ENCODE assay signal across 34 cellular contexts in the genomic region with DNA sequence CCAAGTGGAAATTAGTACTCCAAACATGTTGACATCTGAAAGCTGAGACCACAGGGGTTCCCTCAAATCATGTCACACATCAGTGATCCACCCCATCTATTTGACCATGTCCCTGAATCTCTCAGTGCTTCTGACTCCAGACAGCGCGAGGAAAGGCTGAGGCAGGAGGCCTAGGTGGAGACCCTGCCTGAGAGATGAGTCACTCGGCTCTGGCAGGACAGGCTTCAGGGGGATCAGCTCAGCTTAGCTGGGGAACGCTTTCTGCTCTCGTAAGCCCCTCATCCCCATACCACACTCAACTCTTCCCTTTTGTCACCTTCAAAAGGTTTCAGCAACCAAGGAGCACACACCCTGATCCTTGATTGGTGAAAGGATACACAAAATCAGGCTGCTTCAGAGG. TPM values are rescaled to one million over a fixed set of nuclear protein-coding genes. Genes with fewer than 3 reads are reported as not detected.
"Had no signal": no experiment of that assay in that cellular context is flagged by ENCODE, and none has a peak within 500 bp of the region (broad histone marks: within the 10 kb centered on the region; RNA-seq: fewer than 3 reads in every experiment).

No MANE protein-coding gene starts in this region.

- FAIRE-seq: bronchial epithelial cell, colon had no signal

- H3K4me1 ChIP-seq: adrenal gland, ascending aorta, esophagus muscularis mucosa, foreskin keratinocyte, gastrocnemius medialis, heart left ventricle had no signal

- H3K27me3 Mint-ChIP-seq: effector memory CD8-positive, alpha-beta T cell had no signal

- H3K4me3 Mint-ChIP-seq: activated CD8-positive, alpha-beta T cell treated with anti-CD3 and anti-CD28 coated beads for 36 hours; activated naive CD8-positive, alpha-beta T cell treated with anti-CD3 and anti-CD28 coated beads for 36 hours; activated naive CD8-positive, alpha-beta T cell treated with anti-CD3 and anti-CD28 coated beads, Interleukin-2, amount 50 U/mL, for 24 hours; activated T-cell treated with anti-CD3 and anti-CD28 coated beads, Interleukin-2, amount 50 U/mL, for 4 hours; activated T-helper 17 cell treated with anti-CD3 and anti-CD28 coated beads, Interleukin-2, amount 50 U/mL, for 72 hours; effector memory CD8-positive, alpha-beta T cell; T-cell; T-helper 1 cell treated with Interleukin-12 subunit alpha and Interleukin-12 subunit beta and Interleukin-4 antibody, amounts not matched to agents 30 μg/mL and 1 μg/mL, for 36 hours had no signal

- H3K4me1 Mint-ChIP-seq: activated naive CD8-positive, alpha-beta T cell treated with anti-CD3 and anti-CD28 coated beads for 36 hours; activated naive CD8-positive, alpha-beta T cell treated with anti-CD3 and anti-CD28 coated beads, Interleukin-2, amount 50 U/mL, for 24 hours; activated T-helper 17 cell treated with anti-CD3 and anti-CD28 coated beads, Interleukin-2, amount 50 U/mL, for 72 hours; T-cell had no signal

- H3K4me3 ChIP-seq: adrenal gland, ascending aorta, esophagus muscularis mucosa, gastrocnemius medialis, heart left ventricle had no signal

- H3K27me3 ChIP-seq: adrenal gland, ascending aorta, brain microvascular endothelial cell, esophagus muscularis mucosa, gastrocnemius medialis had no signal

- H3K9me3 Mint-ChIP-seq: activated CD8-positive, alpha-beta T cell treated with anti-CD3 and anti-CD28 coated beads for 36 hours; activated naive CD8-positive, alpha-beta T cell treated with anti-CD3 and anti-CD28 coated beads for 36 hours; activated T-cell treated with anti-CD3 and anti-CD28 coated beads, Interleukin-2, amount 50 U/mL, for 4 hours; activated T-helper 17 cell treated with anti-CD3 and anti-CD28 coated beads, Interleukin-2, amount 50 U/mL, for 72 hours; effector memory CD8-positive, alpha-beta T cell; T-helper 1 cell treated with Interleukin-12 subunit alpha and Interleukin-12 subunit beta and Interleukin-4 antibody, amounts not matched to agents 30 μg/mL and 1 μg/mL, for 36 hours had no signal

- H3K27ac ChIP-seq: adrenal gland, ascending aorta, brain microvascular endothelial cell, esophagus muscularis mucosa, foreskin keratinocyte, gastrocnemius medialis, heart left ventricle had no signal

- H3K27ac Mint-ChIP-seq: activated CD8-positive, alpha-beta T cell treated with anti-CD3 and anti-CD28 coated beads for 36 hours; activated naive CD8-positive, alpha-beta T cell treated with anti-CD3 and anti-CD28 coated beads for 36 hours; activated naive CD8-positive, alpha-beta T cell treated with anti-CD3 and anti-CD28 coated beads, Interleukin-2, amount 50 U/mL, for 24 hours; activated T-helper 17 cell treated with anti-CD3 and anti-CD28 coated beads, Interleukin-2, amount 50 U/mL, for 72 hours; effector memory CD8-positive, alpha-beta T cell; T-cell; T-helper 1 cell treated with Interleukin-12 subunit alpha and Interleukin-12 subunit beta and Interleukin-4 antibody, amounts not matched to agents 30 μg/mL and 1 μg/mL, for 36 hours had no signal

- ATAC-seq: activated CD8-positive, alpha-beta T cell treated with anti-CD3 and anti-CD28 coated beads for 36 hours; activated naive CD8-positive, alpha-beta T cell treated with anti-CD3 and anti-CD28 coated beads, Interleukin-2, amount 50 U/mL, for 24 hours; activated T-cell treated with anti-CD3 and anti-CD28 coated beads, Interleukin-2, amount 50 U/mL, for 4 hours; activated T-helper 17 cell treated with anti-CD3 and anti-CD28 coated beads, Interleukin-2, amount 50 U/mL, for 72 hours; effector memory CD8-positive, alpha-beta T cell; foreskin keratinocyte; gastrocnemius medialis; heart left ventricle; T-cell had no signal

- H3K9me3 ChIP-seq: adrenal gland, ascending aorta, esophagus muscularis mucosa, gastrocnemius medialis had no signal

- H3K36me3 ChIP-seq: adrenal gland, ascending aorta, brain microvascular endothelial cell, gastrocnemius medialis had no signal

- DNase-seq: activated CD4-positive, alpha-beta T cell treated with anti-CD3 and anti-CD28 coated beads for 4 hours; activated CD4-positive, alpha-beta T cell treated with anti-CD3 and anti-CD28 coated beads, Interleukin-2, amount 50 U/mL, for 1 hour; activated CD4-positive, alpha-beta T cell treated with anti-CD3 and anti-CD28 coated beads, Interleukin-2, amount 50 U/mL, for 48 hours; activated CD4-positive, CD25-positive, alpha-beta regulatory T cell; activated CD4-positive, CD25-positive, alpha-beta regulatory T cell treated with anti-CD3 and anti-CD28 coated beads, Interleukin-2, amount 50 U/mL, for 72 hours; activated CD8-positive, alpha-beta memory T cell treated with anti-CD3 and anti-CD28 coated beads for 24 hours; activated CD8-positive, alpha-beta T cell treated with anti-CD3 and anti-CD28 coated beads for 36 hours; activated effector memory CD4-positive, alpha-beta T cell treated with Interleukin-2 at 50 U/mL for 16 hours; activated gamma-delta T cell treated with Interleukin-2 at 50 U/mL for 16 hours; activated naive CD4-positive, alpha-beta T cell treated with anti-CD3 and anti-CD28 coated beads, Interleukin-2, amount 50 U/mL, for 16 hours; activated naive CD4-positive, alpha-beta T cell treated with Interleukin-2 at 50 U/mL for 16 hours; activated naive CD8-positive, alpha-beta T cell treated with anti-CD3 and anti-CD28 coated beads for 36 hours; activated naive CD8-positive, alpha-beta T cell treated with anti-CD3 and anti-CD28 coated beads, Interleukin-2, amount 50 U/mL, for 24 hours; activated T-cell treated with anti-CD3 and anti-CD28 coated beads, Interleukin-2, amount 50 U/mL, for 4 hours; adrenal gland; brain microvascular endothelial cell; cortex of kidney; dermis blood vessel endothelial cell; effector CD4-positive, alpha-beta T cell; effector memory CD8-positive, alpha-beta T cell; erythroblast; foreskin keratinocyte; gastrocnemius medialis; glutamatergic neuron; heart left ventricle; T-cell; T-helper 9 cell had no signal

RNA-seq across cellular contexts. Expression of gene FAM228A, which starts 5.8 kb away (rescaled TPM):
- total RNA-seq: activated CD8-positive, alpha-beta T cell treated with anti-CD3 and anti-CD28 coated beads for 36 hours; activated naive CD8-positive, alpha-beta T cell treated with anti-CD3 and anti-CD28 coated beads for 36 hours; activated T-cell treated with anti-CD3 and anti-CD28 coated beads, Interleukin-2, amount 50 U/mL, for 4 hours; ascending aorta; bronchial epithelial cell; dermis blood vessel endothelial cell; T-helper 2 cell treated with Interferon-gamma antibody and Interleukin-4, amounts not matched to agents 100 ng/mL and 5 ng/mL, for 36 hours had no signal

RNA-seq across cellular contexts. Expression of gene PFN4, which starts 45.9 kb away (rescaled TPM):
- total RNA-seq: activated CD8-positive, alpha-beta T cell treated with anti-CD3 and anti-CD28 coated beads for 36 hours; activated T-cell treated with anti-CD3 and anti-CD28 coated beads, Interleukin-2, amount 50 U/mL, for 4 hours; ascending aorta; gastrocnemius medialis; T-helper 2 cell treated with Interferon-gamma antibody and Interleukin-4, amounts not matched to agents 100 ng/mL and 5 ng/mL, for 36 hours had no signal
